In the genomic region with DNA sequence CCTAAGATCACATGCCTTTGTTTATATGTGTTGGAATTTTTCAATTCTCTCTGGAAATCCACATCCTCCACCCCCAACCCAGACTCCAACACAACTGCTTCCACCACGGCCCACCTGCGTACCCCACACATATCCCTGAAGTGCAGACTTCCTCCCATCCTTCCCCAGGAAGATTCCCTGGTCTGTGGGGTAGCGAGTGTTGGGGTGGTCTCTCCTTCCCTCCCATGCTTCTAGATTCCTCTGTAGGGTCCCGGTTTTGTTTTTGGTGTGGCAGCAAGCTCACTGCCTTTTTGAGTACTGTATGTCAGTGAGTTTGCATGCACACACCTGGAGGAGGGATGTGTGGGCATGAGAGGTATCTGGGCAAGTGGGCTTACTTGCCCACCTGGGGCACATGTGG, we compare ENCODE assay signal across 2 cellular contexts.
TF ChIP-seq lines count a peak whose summit lies in the region.

No MANE protein-coding gene starts in this region.

TF ChIP-seq in A549, 52 proteins besides CTCF, POLR2A, EP300 and RAD21:
- TF ChIP-seq, protein P1, sequence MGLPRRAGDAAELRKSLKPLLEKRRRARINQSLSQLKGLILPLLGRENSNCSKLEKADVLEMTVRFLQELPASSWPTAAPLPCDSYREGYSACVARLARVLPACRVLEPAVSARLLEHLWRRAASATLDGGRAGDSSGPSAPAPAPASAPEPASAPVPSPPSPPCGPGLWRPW (IDR thresholded peaks at IDR 0.05) = no peak
- no peak for TF ChIP-seq PHF8 (IDR thresholded peaks at IDR 0.05; ENCODE audit: borderline replicate concordance, low read depth)
- TF ChIP-seq, protein P2, sequence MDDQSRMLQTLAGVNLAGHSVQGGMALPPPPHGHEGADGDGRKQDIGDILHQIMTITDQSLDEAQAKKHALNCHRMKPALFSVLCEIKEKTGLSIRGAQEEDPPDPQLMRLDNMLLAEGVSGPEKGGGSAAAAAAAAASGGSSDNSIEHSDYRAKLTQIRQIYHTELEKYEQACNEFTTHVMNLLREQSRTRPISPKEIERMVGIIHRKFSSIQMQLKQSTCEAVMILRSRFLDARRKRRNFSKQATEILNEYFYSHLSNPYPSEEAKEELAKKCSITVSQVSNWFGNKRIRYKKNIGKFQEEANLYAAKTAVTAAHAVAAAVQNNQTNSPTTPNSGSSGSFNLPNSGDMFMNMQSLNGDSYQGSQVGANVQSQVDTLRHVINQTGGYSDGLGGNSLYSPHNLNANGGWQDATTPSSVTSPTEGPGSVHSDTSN (IDR thresholded peaks at IDR 0.05) = no peak

TF ChIP-seq in WTC11, 78 proteins besides CTCF, POLR2A, EP300 and RAD21 (continued from another document):
- TF ChIP-seq SOX15 (CRISPR knock-in tag; IDR thresholded peaks at IDR 0.05) (no peak), RELA (CRISPR knock-in tag; IDR thresholded peaks at IDR 0.05; ENCODE audit: borderline replicate concordance) (no peak)
- TF ChIP-seq, protein P3, sequence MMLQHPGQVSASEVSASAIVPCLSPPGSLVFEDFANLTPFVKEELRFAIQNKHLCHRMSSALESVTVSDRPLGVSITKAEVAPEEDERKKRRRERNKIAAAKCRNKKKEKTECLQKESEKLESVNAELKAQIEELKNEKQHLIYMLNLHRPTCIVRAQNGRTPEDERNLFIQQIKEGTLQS (CRISPR knock-in tag; conservative IDR thresholded peaks at IDR 0.05) = no peak
- TF ChIP-seq, protein P4, sequence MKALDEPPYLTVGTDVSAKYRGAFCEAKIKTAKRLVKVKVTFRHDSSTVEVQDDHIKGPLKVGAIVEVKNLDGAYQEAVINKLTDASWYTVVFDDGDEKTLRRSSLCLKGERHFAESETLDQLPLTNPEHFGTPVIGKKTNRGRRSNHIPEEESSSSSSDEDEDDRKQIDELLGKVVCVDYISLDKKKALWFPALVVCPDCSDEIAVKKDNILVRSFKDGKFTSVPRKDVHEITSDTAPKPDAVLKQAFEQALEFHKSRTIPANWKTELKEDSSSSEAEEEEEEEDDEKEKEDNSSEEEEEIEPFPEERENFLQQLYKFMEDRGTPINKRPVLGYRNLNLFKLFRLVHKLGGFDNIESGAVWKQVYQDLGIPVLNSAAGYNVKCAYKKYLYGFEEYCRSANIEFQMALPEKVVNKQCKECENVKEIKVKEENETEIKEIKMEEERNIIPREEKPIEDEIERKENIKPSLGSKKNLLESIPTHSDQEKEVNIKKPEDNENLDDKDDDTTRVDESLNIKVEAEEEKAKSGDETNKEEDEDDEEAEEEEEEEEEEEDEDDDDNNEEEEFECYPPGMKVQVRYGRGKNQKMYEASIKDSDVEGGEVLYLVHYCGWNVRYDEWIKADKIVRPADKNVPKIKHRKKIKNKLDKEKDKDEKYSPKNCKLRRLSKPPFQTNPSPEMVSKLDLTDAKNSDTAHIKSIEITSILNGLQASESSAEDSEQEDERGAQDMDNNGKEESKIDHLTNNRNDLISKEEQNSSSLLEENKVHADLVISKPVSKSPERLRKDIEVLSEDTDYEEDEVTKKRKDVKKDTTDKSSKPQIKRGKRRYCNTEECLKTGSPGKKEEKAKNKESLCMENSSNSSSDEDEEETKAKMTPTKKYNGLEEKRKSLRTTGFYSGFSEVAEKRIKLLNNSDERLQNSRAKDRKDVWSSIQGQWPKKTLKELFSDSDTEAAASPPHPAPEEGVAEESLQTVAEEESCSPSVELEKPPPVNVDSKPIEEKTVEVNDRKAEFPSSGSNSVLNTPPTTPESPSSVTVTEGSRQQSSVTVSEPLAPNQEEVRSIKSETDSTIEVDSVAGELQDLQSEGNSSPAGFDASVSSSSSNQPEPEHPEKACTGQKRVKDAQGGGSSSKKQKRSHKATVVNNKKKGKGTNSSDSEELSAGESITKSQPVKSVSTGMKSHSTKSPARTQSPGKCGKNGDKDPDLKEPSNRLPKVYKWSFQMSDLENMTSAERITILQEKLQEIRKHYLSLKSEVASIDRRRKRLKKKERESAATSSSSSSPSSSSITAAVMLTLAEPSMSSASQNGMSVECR (CRISPR knock-in tag; IDR thresholded peaks at IDR 0.05; ENCODE audit: borderline replicate concordance) = no peak
